Comparison of ENCODE assay signal across 15 cellular contexts in the genomic region with DNA sequence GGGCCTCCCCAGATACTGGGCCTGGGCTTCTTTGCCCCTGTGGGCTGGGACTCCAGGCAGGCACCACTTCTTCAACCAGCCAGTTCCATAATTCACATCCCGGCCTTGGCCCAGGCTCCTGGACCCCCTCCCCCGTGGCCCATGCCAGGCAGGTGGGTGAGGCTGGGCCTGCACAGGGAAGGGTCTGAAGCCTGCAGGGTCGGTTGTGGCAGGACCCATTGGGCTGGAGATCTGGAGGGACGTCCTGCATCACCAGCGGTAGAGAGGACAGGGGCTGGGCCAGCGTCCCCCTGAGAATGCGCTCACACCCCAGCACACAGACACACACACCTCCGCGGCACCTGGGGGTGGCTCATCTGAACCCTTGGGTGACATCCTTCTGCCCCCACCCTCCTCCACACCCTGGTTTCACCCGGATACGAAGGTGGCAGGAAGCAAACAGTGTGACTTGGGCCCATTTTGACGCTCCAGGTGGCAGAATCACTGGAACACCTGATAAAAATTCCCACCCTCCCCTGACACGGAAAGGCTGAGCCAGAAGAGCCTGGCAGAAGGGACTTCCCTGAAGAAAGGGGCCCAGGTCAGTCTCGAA. TPM values are rescaled to one million over a fixed set of nuclear protein-coding genes. Genes with fewer than 3 reads are reported as not detected.
DNase-seq lines count a peak whose midpoint lies in the region; ATAC-seq, FAIRE-seq and TF ChIP-seq lines count a peak whose summit lies in the region.
"Had no signal": no experiment of that assay in that cellular context is flagged by ENCODE, and none has a peak within 500 bp of the region (broad histone marks: within the 10 kb centered on the region; RNA-seq: fewer than 3 reads in every experiment).

No MANE protein-coding gene starts in this region.

- intact Hi-C loops in K562 (cut with micrococcal nuclease) = loop anchor here (1.0 to 10.0 kb wide), 6 partner anchors 53 to 481 kb away; no protein-coding TSS in a partner anchor
- intact Hi-C loops in PC-3 (cut with micrococcal nuclease) = loop anchor here (1.0 to 5.0 kb wide), 2 partner anchors 122 to 173 kb away; no protein-coding TSS in a partner anchor

- H3K9me2 ChIP-seq in Loucy (replicated peaks; ENCODE audit: low read depth, low read length) (no peaks in the 10 kb centered on the region), PC-3 (replicated peaks; ENCODE audit: low read length) (no peaks in the 10 kb centered on the region)

- H3K9ac ChIP-seq in BLaER1 treated with 17β-estradiol and CSF1 and Interleukin-3, amounts not matched to agents 10 nM and 100 nM = peak overlapping the region in 4 of 11 experiments; percentile 15 to 85 (median 52); a peak in 4 of 22 replicates
- H3K9ac ChIP-seq in Loucy (ENCODE audit: low read depth, low read length, poor library complexity, severe bottlenecking) (peak overlapping the region; percentile 60), K562 (ENCODE audit: insufficient read depth in 1 of 2, low read depth in 2 of 2, low read length in 2 of 2) (peak overlapping the region in 1 of 2 experiments; percentile 80; a peak in 2 of 4 replicates), PC-3 (ENCODE audit: low read length) (no peak overlapping the region)
- H3K9ac ChIP-seq: KMS-11 had no signal

- H3F3A ChIP-seq in Loucy (ENCODE audit: low read depth) = no peaks in the 10 kb centered on the region
- no peaks in the 10 kb centered on the region for H3F3A ChIP-seq in PC-3 (ENCODE audit: low read length, unreplicated experiment)

- TF ChIP-seq CTCF in Loucy (conservative IDR thresholded peaks at IDR 0.05; ENCODE audit: low read length) = no peak
- TF ChIP-seq CTCF in K562 (IDR thresholded peaks at IDR 0.05 in 2 of 3, conservative IDR thresholded peaks at IDR 0.05 in 1 of 3; ENCODE audit: insufficient read depth in 2 of 3, low read depth in 1 of 3, low read length in 3 of 3) = no peak
- TF ChIP-seq CTCF in neutrophil (IDR thresholded peaks at IDR 0.05) = no peak
- TF ChIP-seq CTCF in PC-3 (conservative IDR thresholded peaks at IDR 0.05; ENCODE audit: low read depth, low read length) = no peak

- ATAC-seq in K562 (no peak), PC-3 (no peak)

- peak overlapping the region in 6 of 11 experiments; percentile 26 to 88 (median 61); a peak in 7 of 22 replicates for H3K4me2 ChIP-seq in BLaER1 treated with 17β-estradiol and CSF1 and Interleukin-3, amounts not matched to agents 10 nM and 100 nM
- H3K4me2 ChIP-seq in Loucy (ENCODE audit: low read depth, low read length, poor library complexity, severe bottlenecking) (peak overlapping the region; percentile 58), K562 (ENCODE audit: insufficient read depth, low read length) (0 out of 2 replicates have a peak overlapping the region, but pooled peaks have one; percentile 5), PC-3 (ENCODE audit: low read length) (no peak overlapping the region)
- H3K4me2 ChIP-seq: KMS-11 had no signal

- no peak for TF ChIP-seq RAD21 in K562 (CRISPR knock-in tag; conservative IDR thresholded peaks at IDR 0.05 in 1 of 2, IDR thresholded peaks at IDR 0.05 in 1 of 2)

- H3K79me2 ChIP-seq in Loucy (ENCODE audit: insufficient read depth, low read length) = peaks cover 56% of the 10 kb centered on the region
- H3K79me2 ChIP-seq in K562 (ENCODE audit: control insufficient read depth, insufficient read depth, low read length) = peaks cover 25% of the 10 kb centered on the region
- no peaks in the 10 kb centered on the region for H3K79me2 ChIP-seq in PC-3 (ENCODE audit: low read length)

- DNase-seq in K562 (ENCODE audit: extremely low read depth in 1 of 4, low spot score in 3 of 4) (no peak), NOMO-1 treated with DMSO at 0.1 percent for 48 hours (lab: John Stamatoyannopoulos, UW; ENCODE audit: unreplicated experiment) (no peak), substantia nigra (lab: John Stamatoyannopoulos, UW) (no peak), PC-3 (no peak)
- DNase-seq: NCI-H187 treated with DMSO at 0.1 percent for 48 hours, NCI-H2171, NCI-H446 treated with DMSO at 0.1 percent for 48 hours, NCI-H748 treated with DMSO at 0.1 percent for 48 hours, SHP77 had no signal

- peak overlapping the region in 7 of 11 experiments; percentile 19 to 95 (median 90); a peak in 10 of 22 replicates for H3K27ac ChIP-seq in BLaER1 treated with 17β-estradiol and CSF1 and Interleukin-3, amounts not matched to agents 10 nM and 100 nM
- no peak overlapping the region for H3K27ac ChIP-seq in K562 (ENCODE audit: extremely low read depth, low read depth, low read length)
- peak overlapping the region; percentile 31 for H3K27ac ChIP-seq in neutrophil
- H3K27ac ChIP-seq in substantia nigra (ENCODE audit: low read depth, low read length, poor library complexity, severe bottlenecking) = no peak overlapping the region
- no peak overlapping the region for H3K27ac ChIP-seq in PC-3 (ENCODE audit: low read length)
- H3K27ac ChIP-seq: KMS-11, Peyer's patch had no signal

- H4K20me1 ChIP-seq in BLaER1 treated with 17β-estradiol and CSF1 and Interleukin-3, amounts not matched to agents 10 nM and 100 nM = no peaks in the 10 kb centered on the region
- H4K20me1 ChIP-seq in Loucy (ENCODE audit: insufficient read depth, low read length, poor library complexity, severe bottlenecking) = no peaks in the 10 kb centered on the region
- H4K20me1 ChIP-seq in K562 (replicated peaks; ENCODE audit: control insufficient read depth, insufficient read depth, low read length) = no peaks in the 10 kb centered on the region
- no peaks in the 10 kb centered on the region for H4K20me1 ChIP-seq in PC-3 (ENCODE audit: low read length)

- no peak for TF ChIP-seq EP300 in K562 (IDR thresholded peaks at IDR 0.05; ENCODE audit: low read length)

- peaks cover 48 to 78% (median 65%) of the 10 kb centered on the region in 10 experiments for H3K4me1 ChIP-seq in BLaER1 treated with 17β-estradiol and CSF1 and Interleukin-3, amounts not matched to agents 10 nM and 100 nM
- H3K4me1 ChIP-seq in Loucy (ENCODE audit: insufficient read depth, low read length, poor library complexity, severe bottlenecking) (peaks cover 42% of the 10 kb centered on the region), K562 (replicated peaks in 1 of 2; ENCODE audit: control insufficient read depth in 2 of 2, insufficient read depth in 2 of 2, low read length in 2 of 2) (peaks cover 43 to 76% of the 10 kb centered on the region in 2 experiments), neutrophil (ENCODE audit: control insufficient read depth in 1 of 2, insufficient read depth in 1 of 2, low read depth in 1 of 2, low read length in 1 of 2) (peaks cover 51 to 54% of the 10 kb centered on the region in 2 experiments), PC-3 (ENCODE audit: insufficient read depth, low read length) (no peaks in the 10 kb centered on the region)

- BruUV-seq in K562 (replicated peaks; lab: Mats Ljungman, UMichigan) (no TSS peak), PC-3 (replicated peaks; lab: Mats Ljungman, UMichigan) (no TSS peak)

- H3K9me1 ChIP-seq in K562 (ENCODE audit: control insufficient read depth, insufficient read depth, low read length) = no peaks in the 10 kb centered on the region

- 70% methylated on average over 12 of the region's 14 CpGs for WGBS in K562 (ENCODE audit: insufficient coverage, low coverage, missing lambda C conversion rate)

- in situ Hi-C loops in K562 (cut with MboI) = no loop called here

- CTCF ChIA-PET in K562 (lab: Yijun Ruan, JAX; ENCODE audit: low intra/inter-chr PET ratio) (interaction anchor here (1.7 to 4.0 kb wide), 3 partner anchors 122 to 173 kb away, joined by 16 to 49 read pairs (median 19); no protein-coding TSS in a partner anchor), PC-3 (lab: Charles Lee) (interaction anchor here (0.6 kb wide), 1 partner anchor 123 kb away, joined by 3 read pairs; no protein-coding TSS in a partner anchor)

- no peak overlapping the region for H2AFZ ChIP-seq in Loucy (ENCODE audit: low read length)
- H2AFZ ChIP-seq in K562 (ENCODE audit: low read depth, low read length) = no peak overlapping the region; the same call in 1 of the 2 replicates
- H2AFZ ChIP-seq in PC-3 (ENCODE audit: low read length) = no peak overlapping the region

- TF ChIP-seq POLR2A in K562 (conservative IDR thresholded peaks at IDR 0.05) = no peak

- no peak for FAIRE-seq in K562 (lab: Jason Lieb, UNC)

- H3K4me3 ChIP-seq in BLaER1 treated with 17β-estradiol and CSF1 and Interleukin-3, amounts not matched to agents 10 nM and 100 nM = no peak overlapping the region
- H3K4me3 ChIP-seq in Loucy (ENCODE audit: low read length, poor library complexity, severe bottlenecking) (no peak overlapping the region), K562 (no peak overlapping the region), neutrophil (ENCODE audit: low read depth in 1 of 2, low read length in 1 of 2) (no peak overlapping the region), PC-3 (ENCODE audit: low read length) (no peak overlapping the region)
- H3K4me3 ChIP-seq: Peyer's patch had no signal

- POLR2A ChIA-PET in K562 (lab: Yijun Ruan, JAX) (interaction anchor here (0.7 to 2.5 kb wide), 5 partner anchors 116 to 173 kb away, joined by 3 to 11 read pairs (median 4); no protein-coding TSS in a partner anchor), PC-3 (lab: Charles Lee; ENCODE audit: unreplicated experiment) (no interaction called here)

- H3K36me3 ChIP-seq in BLaER1 treated with 17β-estradiol and CSF1 and Interleukin-3, amounts not matched to agents 10 nM and 100 nM = no peaks in the 10 kb centered on the region
- H3K36me3 ChIP-seq in Loucy (ENCODE audit: insufficient read depth, low read length) = no peaks in the 10 kb centered on the region
- H3K36me3 ChIP-seq in K562 (ENCODE audit: control insufficient read depth, insufficient read depth, low read length) = no peaks in the 10 kb centered on the region
- H3K36me3 ChIP-seq in neutrophil = no peaks in the 10 kb centered on the region
- no peaks in the 10 kb centered on the region for H3K36me3 ChIP-seq in PC-3 (ENCODE audit: low read depth, low read length)
- H3K36me3 ChIP-seq: Peyer's patch had no signal

- H3K9me3 ChIP-seq in BLaER1 treated with 17β-estradiol and CSF1 and Interleukin-3, amounts not matched to agents 10 nM and 100 nM (replicated peaks in 1 of 11) = no peaks in the 10 kb centered on the region
- H3K9me3 ChIP-seq in Loucy (ENCODE audit: insufficient read depth, low read depth, low read length) (no peaks in the 10 kb centered on the region), K562 (replicated peaks; ENCODE audit: control insufficient read depth, insufficient read depth, low read depth, low read length) (no peaks in the 10 kb centered on the region), neutrophil (no peaks in the 10 kb centered on the region), PC-3 (ENCODE audit: low read length) (no peaks in the 10 kb centered on the region)
- H3K9me3 ChIP-seq: Peyer's patch had no signal

- H3K27me3 ChIP-seq in BLaER1 treated with 17β-estradiol and CSF1 and Interleukin-3, amounts not matched to agents 10 nM and 100 nM = no peaks in the 10 kb centered on the region
- H3K27me3 ChIP-seq in Loucy (ENCODE audit: insufficient read depth, low read length, poor library complexity, severe bottlenecking) (no peaks in the 10 kb centered on the region), K562 (ENCODE audit: control insufficient read depth in 2 of 2, insufficient read depth in 2 of 2, low read length in 2 of 2) (no peaks in the 10 kb centered on the region), neutrophil (no peaks in the 10 kb centered on the region), PC-3 (ENCODE audit: low read length) (no peaks in the 10 kb centered on the region)
- H3K27me3 ChIP-seq: Peyer's patch had no signal

RNA-seq across cellular contexts. Expression of gene ZDHHC19, which starts 15.4 kb away (rescaled TPM):
- 2.7 and 8.2 TPM in 2 replicates for total RNA-seq in K562 (2011; cell fraction: chromatin; rRNA removed; ENCODE audit: low replicate concordance)
- 2.1 and 2.3 TPM in 2 replicates for total RNA-seq in K562 (2011; cell fraction: nucleolus; rRNA removed)
- 3.0 and 4.6 TPM in 2 replicates for total RNA-seq in K562 (2011; cell fraction: nucleoplasm; rRNA removed)
- total RNA-seq in K562 (2014; rRNA removed) (3.4 and 3.5 TPM in 2 replicates), K562 (2014; rRNA removed; fragmentation: Illumina TruSeq; extraction: Trizol) (0.67 and 0.98 TPM in 2 replicates), K562 (2015; rRNA removed; fragmentation: Illumina TruSeq; extraction: Trizol) (0.94 and 1.7 TPM in 2 replicates), K562 (2021) (5.5 and 6.1 TPM in 2 replicates), PC-3 (2014; rRNA removed) (not detected in 2 replicates)
- polyA plus RNA-seq in K562 (2011; rRNA removed) (0.78 and 1.2 TPM in 2 replicates), K562 (2014; fragmentation: Illumina TruSeq; extraction: Trizol) (0.40 and 3.5 TPM in 2 replicates), K562 (2014; fragmentation: Nextera tagmentation; extraction: Ambion mirVana) (1 to 10 TPM; 2.0 to 2.7 TPM), K562 (2014; rRNA removed) (1.1 and 5.5 TPM in 2 replicates)
- polyA plus RNA-seq in K562 (2011; cell fraction: cytosol; rRNA removed) = 0.77 and 3.4 TPM in 2 replicates
- 2.9 and 3.2 TPM in 2 replicates for polyA plus RNA-seq in K562 (2011; cell fraction: nucleus; rRNA removed)
- 3.2 and 5.2 TPM in 2 replicates for polyA plus RNA-seq in K562 (2012)
- 3.3 TPM in 1 of 2 replicates, not detected in the other for polyA minus RNA-seq in K562 (2011; rRNA and poly(A)+ RNA removed)
- polyA minus RNA-seq in K562 (2011; cell fraction: cytosol; rRNA and poly(A)+ RNA removed) = 1.6 TPM in 1 of 2 replicates, not detected in the other
- polyA minus RNA-seq in K562 (2011; cell fraction: nucleus; rRNA and poly(A)+ RNA removed) = 1.1 TPM in 1 of 2 replicates, not detected in the other
- total RNA-seq: H4, Peyer's patch had no signal

RNA-seq across cellular contexts. Expression of gene SLC51A, which starts 20.6 kb away (rescaled TPM):
- total RNA-seq in K562 (2011; cell fraction: chromatin; rRNA removed; ENCODE audit: low replicate concordance) = 0.62 TPM in 1 of 2 replicates, not detected in the other
- not detected in 2 replicates for total RNA-seq in K562 (2011; cell fraction: nucleolus; rRNA removed)
- not detected in 2 replicates for total RNA-seq in K562 (2011; cell fraction: nucleoplasm; rRNA removed)
- not detected in 2 replicates for total RNA-seq in K562 (2014; rRNA removed)
- not detected in 2 replicates for total RNA-seq in K562 (2014; rRNA removed; fragmentation: Illumina TruSeq; extraction: Trizol)
- not detected in 2 replicates for total RNA-seq in K562 (2015; rRNA removed; fragmentation: Illumina TruSeq; extraction: Trizol)
- not detected in 2 replicates for total RNA-seq in K562 (2021)
- polyA plus RNA-seq in K562 (2011; rRNA removed) = not detected in 2 replicates
- polyA plus RNA-seq in K562 (2011; cell fraction: cytosol; rRNA removed) = not detected in 2 replicates
- not detected in 2 replicates for polyA plus RNA-seq in K562 (2011; cell fraction: nucleus; rRNA removed)
- 1.1 and 1.4 TPM in 2 replicates for polyA plus RNA-seq in K562 (2012)
- polyA plus RNA-seq in K562 (2014; fragmentation: Illumina TruSeq; extraction: Trizol) = not detected in 2 replicates
- polyA plus RNA-seq in K562 (2014; fragmentation: Nextera tagmentation; extraction: Ambion mirVana) = under 1 TPM; 0.35 to 0.38 TPM
- not detected in 2 replicates for polyA plus RNA-seq in K562 (2014; rRNA removed)
- not detected in 2 replicates for polyA minus RNA-seq in K562 (2011; rRNA and poly(A)+ RNA removed)
- polyA minus RNA-seq in K562 (2011; cell fraction: cytosol; rRNA and poly(A)+ RNA removed) = not detected in 2 replicates
- not detected in 2 replicates for polyA minus RNA-seq in K562 (2011; cell fraction: nucleus; rRNA and poly(A)+ RNA removed)
- 9.7 and 10.0 TPM in 2 replicates for total RNA-seq in PC-3 (2014; rRNA removed)
- total RNA-seq: H4 had no signal

Comparison
In these comparisons a context has a peak if more than half of its experiments do, and no peak if none do; other contexts are left out.
1. H3K27ac ChIP-seq: peak in BLaER1 treated with 17β-estradiol and CSF1 and Interleukin-3, amounts not matched to agents 10 nM and 100 nM (7 of 11) and neutrophil (single experiment); none in K562 (single experiment), substantia nigra (single experiment) and PC-3 (single experiment).